In the genomic region with DNA sequence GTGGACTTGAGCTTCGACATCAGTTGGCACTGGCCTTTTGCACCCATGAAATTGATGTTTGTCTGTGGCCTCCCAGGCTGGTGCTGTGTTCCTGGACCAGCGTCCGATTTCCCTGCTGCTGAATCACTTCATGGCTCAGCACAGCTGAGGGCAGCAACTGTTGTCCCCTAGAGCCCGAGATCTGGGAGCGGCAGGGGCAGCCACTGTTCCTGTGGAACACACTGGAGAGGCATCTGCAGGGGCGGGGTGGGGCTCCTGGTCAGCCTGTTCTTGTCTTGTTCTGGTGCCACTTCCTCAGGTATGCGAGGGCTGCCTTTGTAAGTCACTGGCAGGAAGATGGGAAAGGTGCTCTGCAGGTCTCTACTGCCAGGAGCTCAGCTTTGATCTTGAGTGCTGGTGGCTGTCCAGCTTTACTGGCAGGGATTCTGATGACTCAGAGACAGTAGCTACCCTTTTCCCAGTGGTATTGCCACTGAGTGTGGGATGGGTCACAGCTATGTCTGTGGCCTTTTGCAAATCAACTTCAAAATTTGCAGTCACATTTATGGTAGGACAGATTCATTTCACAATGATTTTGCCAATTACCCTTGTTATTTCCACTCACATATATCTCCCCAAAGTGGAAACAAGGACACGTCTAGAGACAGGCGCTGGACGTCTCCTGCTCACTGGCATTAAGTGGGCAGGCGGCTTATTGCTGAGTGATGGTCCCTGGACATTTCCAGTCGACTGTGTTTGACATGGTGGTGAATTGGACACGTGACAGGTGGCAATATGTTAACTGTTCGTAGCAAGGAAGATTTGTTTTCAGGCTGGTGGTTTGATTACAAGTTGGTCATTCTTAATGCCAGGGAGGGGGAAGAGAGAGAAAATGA, we compare ENCODE assay signal across 12 cellular contexts. TPM values are rescaled to one million over a fixed set of nuclear protein-coding genes. Genes with fewer than 3 reads are reported as not detected.
A peak's percentile ranks its signal among the peaks of the same experiment; 100 is the strongest.
DNase-seq lines count a peak whose midpoint lies in the region; ATAC-seq and TF ChIP-seq lines count a peak whose summit lies in the region.
"Had no signal": no experiment of that assay in that cellular context is flagged by ENCODE, and none has a peak within 500 bp of the region (broad histone marks: within the 10 kb centered on the region; RNA-seq: fewer than 3 reads in every experiment).

No MANE protein-coding gene starts in this region.

- no peak overlapping the region for H3K4me3 Mint-ChIP-seq in osteocyte (ENCODE audit: unreplicated experiment)

- in situ Hi-C loops in G401 (cut with HindIII; ENCODE audit: low sequenced_read_pairs), result no loop called here

- H3K4me3 ChIP-seq in PC-3 (ENCODE audit: low read length), result no peak overlapping the region
- H3K4me3 ChIP-seq in epithelial cell of esophagus (ENCODE audit: low read length), result no peak overlapping the region
- H3K4me3 ChIP-seq: esophagus muscularis mucosa, SK-N-MC had no signal

- H3F3A ChIP-seq in PC-3 (ENCODE audit: low read length, unreplicated experiment), result no peaks in the 10 kb centered on the region

- no peaks in the 10 kb centered on the region for H3K9me2 ChIP-seq in PC-3 (replicated peaks; ENCODE audit: low read length)

- DNase-seq in G401 (ENCODE audit: low spot score) (peak; percentile 69), PC-3 (peak; percentile 93), epithelial cell of esophagus (ENCODE audit: low read depth) (peak; percentile 45), osteocyte (ENCODE audit: extremely low spot score, unreplicated experiment) (no peak), Kasumi-1 (lab: John Stamatoyannopoulos, UW) (no peak), COR-L47 (lab: John Stamatoyannopoulos, UW) (no peak), NCI-H2081 treated with DMSO at 0.1 percent for 48 hours (lab: John Stamatoyannopoulos, UW) (no peak)
- DNase-seq: midbrain, NCI-H1092 had no signal

- H4K20me1 ChIP-seq in PC-3 (ENCODE audit: low read length), result peaks cover 13% of the 10 kb centered on the region

- H3K9ac ChIP-seq in PC-3 (ENCODE audit: low read length), result no peak overlapping the region

- ATAC-seq in PC-3 (peak; percentile 70), HG02571 (IDR thresholded peaks at IDR 0.05; ENCODE audit: unreplicated experiment) (no peak)

- no peaks in the 10 kb centered on the region for H3K9me3 ChIP-seq in PC-3 (ENCODE audit: low read length)
- H3K9me3 ChIP-seq: esophagus muscularis mucosa had no signal

- H3K27ac ChIP-seq in PC-3 (ENCODE audit: low read length), result peak overlapping the region; percentile 7
- H3K27ac ChIP-seq: esophagus muscularis mucosa, SK-N-MC had no signal

- H2AFZ ChIP-seq in PC-3 (ENCODE audit: low read length), result no peak overlapping the region

- H3K36me3 ChIP-seq in PC-3 (ENCODE audit: low read depth, low read length), result 0 out of 2 replicates have a peak, but pooled peaks cover 6% of the 10 kb centered on the region

- POLR2A ChIA-PET in PC-3 (lab: Charles Lee; ENCODE audit: unreplicated experiment), result no interaction called here

- H3K27me3 ChIP-seq in PC-3 (ENCODE audit: low read length), result no peaks in the 10 kb centered on the region
- H3K27me3 ChIP-seq: esophagus muscularis mucosa had no signal

- TF ChIP-seq CTCF in PC-3 (conservative IDR thresholded peaks at IDR 0.05; ENCODE audit: low read depth, low read length) (no peak), epithelial cell of esophagus (IDR thresholded peaks at IDR 0.05; ENCODE audit: insufficient read depth, low read depth, low read length, missing control alignments) (no peak), osteocyte (IDR thresholded peaks at IDR 0.05) (no peak)

- H3K4me1 ChIP-seq in PC-3 (ENCODE audit: insufficient read depth, low read length), result peaks cover 28% of the 10 kb centered on the region

- intact Hi-C loops in PC-3 (cut with micrococcal nuclease), result no loop called here

- H3K79me2 ChIP-seq in PC-3 (ENCODE audit: low read length), result peaks cover 86% of the 10 kb centered on the region

- peaks cover 37% of the 10 kb centered on the region for H3K4me1 Mint-ChIP-seq in osteocyte (ENCODE audit: unreplicated experiment)

- H3K36me3 Mint-ChIP-seq in osteocyte (ENCODE audit: unreplicated experiment), result peaks cover 8% of the 10 kb centered on the region

- no peaks in the 10 kb centered on the region for H3K9me3 Mint-ChIP-seq in osteocyte (ENCODE audit: unreplicated experiment)

- no TSS peak for BruUV-seq in PC-3 (replicated peaks; lab: Mats Ljungman, UMichigan)

- H3K27ac Mint-ChIP-seq in osteocyte (ENCODE audit: unreplicated experiment), result peak overlapping the region; percentile 64

- H3K27me3 Mint-ChIP-seq in osteocyte (ENCODE audit: unreplicated experiment), result no peaks in the 10 kb centered on the region

- H3K4me2 ChIP-seq in PC-3 (ENCODE audit: low read length), result peak overlapping the region; percentile 26

- CTCF ChIA-PET in PC-3 (lab: Charles Lee), result interaction anchor here (0.6 to 1.4 kb wide), 2 partner anchors 70 to 422 kb away, joined by 3 to 4 read pairs; no protein-coding TSS in a partner anchor

RNA-seq across cellular contexts. Expression of gene AGPAT3, which starts 15.3 kb away (rescaled TPM):
- total RNA-seq in G401 (2014; rRNA removed; shearing (Covaris generic)), result 5.3 and 14.7 TPM in 2 replicates
- total RNA-seq in PC-3 (2014; rRNA removed), result 76.1 and 91.9 TPM in 2 replicates
- 62.1 and 63.2 TPM in 2 replicates for total RNA-seq in osteocyte

Comparison
In these comparisons a context has a peak if more than half of its experiments do, and no peak if none do; other contexts are left out.
1. DNase-seq: peak in G401 (single experiment), PC-3 (single experiment) and epithelial cell of esophagus (single experiment); none in osteocyte (single experiment), Kasumi-1 (0 of 2), COR-L47 (single experiment) and NCI-H2081 treated with DMSO at 0.1 percent for 48 hours (single experiment).